In the genomic region with DNA sequence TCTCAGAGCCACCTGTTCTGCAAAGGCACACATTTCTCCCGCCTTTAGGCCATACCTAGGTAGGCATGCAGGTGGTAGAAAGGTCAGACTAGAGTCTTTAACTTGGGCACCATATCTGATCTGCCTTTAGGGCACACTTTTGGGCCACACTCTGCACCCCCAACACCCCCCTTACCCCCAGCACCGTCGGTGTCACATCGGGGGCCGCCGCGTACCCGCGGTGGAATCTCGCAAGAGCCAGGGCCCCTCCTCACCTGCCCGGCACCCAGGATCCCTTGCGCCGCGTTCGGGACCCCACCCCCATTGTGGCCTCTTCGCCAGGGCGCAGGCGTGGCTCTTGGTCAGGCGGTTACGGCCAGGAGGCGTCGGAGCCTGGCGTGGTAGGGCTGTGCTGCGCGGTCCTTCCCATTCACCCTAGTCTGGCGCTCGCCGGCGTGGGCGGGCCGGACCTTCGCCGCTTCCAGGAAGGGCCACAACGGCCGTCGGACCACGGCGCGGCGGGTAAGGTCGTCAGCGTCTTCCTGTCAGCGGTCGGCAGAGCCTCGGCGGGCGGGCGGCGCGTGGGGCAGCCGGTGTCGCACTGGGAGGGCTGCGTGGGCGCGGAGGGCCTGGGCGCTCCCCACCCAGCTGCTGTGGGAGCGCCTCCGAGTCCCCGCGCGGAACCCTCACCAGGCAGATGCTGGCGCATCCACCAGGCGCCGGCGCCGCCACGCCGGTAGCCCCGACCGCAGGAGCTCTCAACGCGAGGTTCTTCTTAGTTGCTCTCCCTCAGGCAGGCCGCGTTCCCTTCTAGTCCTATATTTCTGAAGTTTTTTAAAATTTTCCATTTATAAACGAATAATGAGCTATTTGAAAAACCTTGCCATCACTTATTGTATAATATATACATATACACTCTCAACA, we compare ENCODE assay signal across 1 cellular context.
TF ChIP-seq lines count a peak whose summit lies in the region.

DNAH14 (plus strand) TSS at position 341 of the 903 bp plus-strand sequence. CDS start 23,028 bp downstream, outside the sequence.

TF ChIP-seq in K562, 482 proteins besides CTCF, POLR2A, EP300 and RAD21 (continued from another document and continues in another):
- TF ChIP-seq, protein P1, sequence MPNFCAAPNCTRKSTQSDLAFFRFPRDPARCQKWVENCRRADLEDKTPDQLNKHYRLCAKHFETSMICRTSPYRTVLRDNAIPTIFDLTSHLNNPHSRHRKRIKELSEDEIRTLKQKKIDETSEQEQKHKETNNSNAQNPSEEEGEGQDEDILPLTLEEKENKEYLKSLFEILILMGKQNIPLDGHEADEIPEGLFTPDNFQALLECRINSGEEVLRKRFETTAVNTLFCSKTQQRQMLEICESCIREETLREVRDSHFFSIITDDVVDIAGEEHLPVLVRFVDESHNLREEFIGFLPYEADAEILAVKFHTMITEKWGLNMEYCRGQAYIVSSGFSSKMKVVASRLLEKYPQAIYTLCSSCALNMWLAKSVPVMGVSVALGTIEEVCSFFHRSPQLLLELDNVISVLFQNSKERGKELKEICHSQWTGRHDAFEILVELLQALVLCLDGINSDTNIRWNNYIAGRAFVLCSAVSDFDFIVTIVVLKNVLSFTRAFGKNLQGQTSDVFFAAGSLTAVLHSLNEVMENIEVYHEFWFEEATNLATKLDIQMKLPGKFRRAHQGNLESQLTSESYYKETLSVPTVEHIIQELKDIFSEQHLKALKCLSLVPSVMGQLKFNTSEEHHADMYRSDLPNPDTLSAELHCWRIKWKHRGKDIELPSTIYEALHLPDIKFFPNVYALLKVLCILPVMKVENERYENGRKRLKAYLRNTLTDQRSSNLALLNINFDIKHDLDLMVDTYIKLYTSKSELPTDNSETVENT (CRISPR knock-in tag; IDR thresholded peaks at IDR 0.05), result peak; percentile 72
- TF ChIP-seq E2F3 (CRISPR knock-in tag; IDR thresholded peaks at IDR 0.05) (peak; percentile 60), ZEB2 (IDR thresholded peaks at IDR 0.05) (peak; percentile 89), HNRNPUL1 (IDR thresholded peaks at IDR 0.05; ENCODE audit: low read length) (no peak), ZNF354B (CRISPR knock-in tag; IDR thresholded peaks at IDR 0.05) (no peak), POLR2B (IDR thresholded peaks at IDR 0.05; ENCODE audit: low read depth, partially characterized antibody) (peak; percentile 87), SRF (CRISPR knock-in tag; IDR thresholded peaks at IDR 0.05) (no peak; a peak in 1 of 4 replicates), KLF16 (IDR thresholded peaks at IDR 0.05) (no peak), KAT8 (IDR thresholded peaks at IDR 0.05; ENCODE audit: low read depth) (no peak), MXI1 (IDR thresholded peaks at IDR 0.05; ENCODE audit: low read depth, low read length) (peak; percentile 21; the same call in 1 of the 2 replicates), ZNF282 (CRISPR knock-in tag; IDR thresholded peaks at IDR 0.05) (no peak; the same call in 1 of the 2 replicates), ZNF583 (CRISPR knock-in tag; IDR thresholded peaks at IDR 0.05) (peak; percentile 24; the same call in 1 of the 2 replicates), NCOA6 (IDR thresholded peaks at IDR 0.05) (peak; percentile 61; the same call in 1 of the 2 replicates), VEZF1 (CRISPR knock-in tag; IDR thresholded peaks at IDR 0.05) (peak; percentile 83), ZNF830 (CRISPR knock-in tag; IDR thresholded peaks at IDR 0.05) (peak; percentile 71; the same call in 1 of the 2 replicates), HMGXB4 (CRISPR knock-in tag; IDR thresholded peaks at IDR 0.05) (peak; percentile 95), KDM5B (IDR thresholded peaks at IDR 0.05; ENCODE audit: insufficient replicate concordance, low read depth, low read length) (peak; percentile 98), MTA2 (IDR thresholded peaks at IDR 0.05; ENCODE audit: low read depth) (0 out of 2 replicates have a peak, but pooled peaks have one; percentile 11), RNF2 (IDR thresholded peaks at IDR 0.05) (peak; percentile 93), ZC3H11A (IDR thresholded peaks at IDR 0.05; ENCODE audit: low read depth, low read length) (0 out of 2 replicates have a peak, but pooled peaks have one; percentile 24), ZNF121 (CRISPR knock-in tag; conservative IDR thresholded peaks at IDR 0.05) (peak; percentile 58; the same call in 1 of the 2 replicates), ZNF384 (IDR thresholded peaks at IDR 0.05; ENCODE audit: low read depth, low read length) (no peak)
- TF ChIP-seq, protein P2, sequence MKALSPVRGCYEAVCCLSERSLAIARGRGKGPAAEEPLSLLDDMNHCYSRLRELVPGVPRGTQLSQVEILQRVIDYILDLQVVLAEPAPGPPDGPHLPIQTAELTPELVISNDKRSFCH (CRISPR knock-in tag; IDR thresholded peaks at IDR 0.05), result no peak
- TF ChIP-seq, protein P2 (tag; IDR thresholded peaks at IDR 0.05), result 0 out of 2 replicates have a peak, but pooled peaks have one; percentile 57
- TF ChIP-seq, protein P3, sequence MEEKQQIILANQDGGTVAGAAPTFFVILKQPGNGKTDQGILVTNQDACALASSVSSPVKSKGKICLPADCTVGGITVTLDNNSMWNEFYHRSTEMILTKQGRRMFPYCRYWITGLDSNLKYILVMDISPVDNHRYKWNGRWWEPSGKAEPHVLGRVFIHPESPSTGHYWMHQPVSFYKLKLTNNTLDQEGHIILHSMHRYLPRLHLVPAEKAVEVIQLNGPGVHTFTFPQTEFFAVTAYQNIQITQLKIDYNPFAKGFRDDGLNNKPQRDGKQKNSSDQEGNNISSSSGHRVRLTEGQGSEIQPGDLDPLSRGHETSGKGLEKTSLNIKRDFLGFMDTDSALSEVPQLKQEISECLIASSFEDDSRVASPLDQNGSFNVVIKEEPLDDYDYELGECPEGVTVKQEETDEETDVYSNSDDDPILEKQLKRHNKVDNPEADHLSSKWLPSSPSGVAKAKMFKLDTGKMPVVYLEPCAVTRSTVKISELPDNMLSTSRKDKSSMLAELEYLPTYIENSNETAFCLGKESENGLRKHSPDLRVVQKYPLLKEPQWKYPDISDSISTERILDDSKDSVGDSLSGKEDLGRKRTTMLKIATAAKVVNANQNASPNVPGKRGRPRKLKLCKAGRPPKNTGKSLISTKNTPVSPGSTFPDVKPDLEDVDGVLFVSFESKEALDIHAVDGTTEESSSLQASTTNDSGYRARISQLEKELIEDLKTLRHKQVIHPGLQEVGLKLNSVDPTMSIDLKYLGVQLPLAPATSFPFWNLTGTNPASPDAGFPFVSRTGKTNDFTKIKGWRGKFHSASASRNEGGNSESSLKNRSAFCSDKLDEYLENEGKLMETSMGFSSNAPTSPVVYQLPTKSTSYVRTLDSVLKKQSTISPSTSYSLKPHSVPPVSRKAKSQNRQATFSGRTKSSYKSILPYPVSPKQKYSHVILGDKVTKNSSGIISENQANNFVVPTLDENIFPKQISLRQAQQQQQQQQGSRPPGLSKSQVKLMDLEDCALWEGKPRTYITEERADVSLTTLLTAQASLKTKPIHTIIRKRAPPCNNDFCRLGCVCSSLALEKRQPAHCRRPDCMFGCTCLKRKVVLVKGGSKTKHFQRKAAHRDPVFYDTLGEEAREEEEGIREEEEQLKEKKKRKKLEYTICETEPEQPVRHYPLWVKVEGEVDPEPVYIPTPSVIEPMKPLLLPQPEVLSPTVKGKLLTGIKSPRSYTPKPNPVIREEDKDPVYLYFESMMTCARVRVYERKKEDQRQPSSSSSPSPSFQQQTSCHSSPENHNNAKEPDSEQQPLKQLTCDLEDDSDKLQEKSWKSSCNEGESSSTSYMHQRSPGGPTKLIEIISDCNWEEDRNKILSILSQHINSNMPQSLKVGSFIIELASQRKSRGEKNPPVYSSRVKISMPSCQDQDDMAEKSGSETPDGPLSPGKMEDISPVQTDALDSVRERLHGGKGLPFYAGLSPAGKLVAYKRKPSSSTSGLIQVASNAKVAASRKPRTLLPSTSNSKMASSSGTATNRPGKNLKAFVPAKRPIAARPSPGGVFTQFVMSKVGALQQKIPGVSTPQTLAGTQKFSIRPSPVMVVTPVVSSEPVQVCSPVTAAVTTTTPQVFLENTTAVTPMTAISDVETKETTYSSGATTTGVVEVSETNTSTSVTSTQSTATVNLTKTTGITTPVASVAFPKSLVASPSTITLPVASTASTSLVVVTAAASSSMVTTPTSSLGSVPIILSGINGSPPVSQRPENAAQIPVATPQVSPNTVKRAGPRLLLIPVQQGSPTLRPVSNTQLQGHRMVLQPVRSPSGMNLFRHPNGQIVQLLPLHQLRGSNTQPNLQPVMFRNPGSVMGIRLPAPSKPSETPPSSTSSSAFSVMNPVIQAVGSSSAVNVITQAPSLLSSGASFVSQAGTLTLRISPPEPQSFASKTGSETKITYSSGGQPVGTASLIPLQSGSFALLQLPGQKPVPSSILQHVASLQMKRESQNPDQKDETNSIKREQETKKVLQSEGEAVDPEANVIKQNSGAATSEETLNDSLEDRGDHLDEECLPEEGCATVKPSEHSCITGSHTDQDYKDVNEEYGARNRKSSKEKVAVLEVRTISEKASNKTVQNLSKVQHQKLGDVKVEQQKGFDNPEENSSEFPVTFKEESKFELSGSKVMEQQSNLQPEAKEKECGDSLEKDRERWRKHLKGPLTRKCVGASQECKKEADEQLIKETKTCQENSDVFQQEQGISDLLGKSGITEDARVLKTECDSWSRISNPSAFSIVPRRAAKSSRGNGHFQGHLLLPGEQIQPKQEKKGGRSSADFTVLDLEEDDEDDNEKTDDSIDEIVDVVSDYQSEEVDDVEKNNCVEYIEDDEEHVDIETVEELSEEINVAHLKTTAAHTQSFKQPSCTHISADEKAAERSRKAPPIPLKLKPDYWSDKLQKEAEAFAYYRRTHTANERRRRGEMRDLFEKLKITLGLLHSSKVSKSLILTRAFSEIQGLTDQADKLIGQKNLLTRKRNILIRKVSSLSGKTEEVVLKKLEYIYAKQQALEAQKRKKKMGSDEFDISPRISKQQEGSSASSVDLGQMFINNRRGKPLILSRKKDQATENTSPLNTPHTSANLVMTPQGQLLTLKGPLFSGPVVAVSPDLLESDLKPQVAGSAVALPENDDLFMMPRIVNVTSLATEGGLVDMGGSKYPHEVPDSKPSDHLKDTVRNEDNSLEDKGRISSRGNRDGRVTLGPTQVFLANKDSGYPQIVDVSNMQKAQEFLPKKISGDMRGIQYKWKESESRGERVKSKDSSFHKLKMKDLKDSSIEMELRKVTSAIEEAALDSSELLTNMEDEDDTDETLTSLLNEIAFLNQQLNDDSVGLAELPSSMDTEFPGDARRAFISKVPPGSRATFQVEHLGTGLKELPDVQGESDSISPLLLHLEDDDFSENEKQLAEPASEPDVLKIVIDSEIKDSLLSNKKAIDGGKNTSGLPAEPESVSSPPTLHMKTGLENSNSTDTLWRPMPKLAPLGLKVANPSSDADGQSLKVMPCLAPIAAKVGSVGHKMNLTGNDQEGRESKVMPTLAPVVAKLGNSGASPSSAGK (IDR thresholded peaks at IDR 0.05), result peak; percentile 99
- TF ChIP-seq, protein P4, sequence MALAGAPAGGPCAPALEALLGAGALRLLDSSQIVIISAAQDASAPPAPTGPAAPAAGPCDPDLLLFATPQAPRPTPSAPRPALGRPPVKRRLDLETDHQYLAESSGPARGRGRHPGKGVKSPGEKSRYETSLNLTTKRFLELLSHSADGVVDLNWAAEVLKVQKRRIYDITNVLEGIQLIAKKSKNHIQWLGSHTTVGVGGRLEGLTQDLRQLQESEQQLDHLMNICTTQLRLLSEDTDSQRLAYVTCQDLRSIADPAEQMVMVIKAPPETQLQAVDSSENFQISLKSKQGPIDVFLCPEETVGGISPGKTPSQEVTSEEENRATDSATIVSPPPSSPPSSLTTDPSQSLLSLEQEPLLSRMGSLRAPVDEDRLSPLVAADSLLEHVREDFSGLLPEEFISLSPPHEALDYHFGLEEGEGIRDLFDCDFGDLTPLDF (CRISPR knock-in tag; IDR thresholded peaks at IDR 0.05), result peak; percentile 92
- TF ChIP-seq, protein P5, sequence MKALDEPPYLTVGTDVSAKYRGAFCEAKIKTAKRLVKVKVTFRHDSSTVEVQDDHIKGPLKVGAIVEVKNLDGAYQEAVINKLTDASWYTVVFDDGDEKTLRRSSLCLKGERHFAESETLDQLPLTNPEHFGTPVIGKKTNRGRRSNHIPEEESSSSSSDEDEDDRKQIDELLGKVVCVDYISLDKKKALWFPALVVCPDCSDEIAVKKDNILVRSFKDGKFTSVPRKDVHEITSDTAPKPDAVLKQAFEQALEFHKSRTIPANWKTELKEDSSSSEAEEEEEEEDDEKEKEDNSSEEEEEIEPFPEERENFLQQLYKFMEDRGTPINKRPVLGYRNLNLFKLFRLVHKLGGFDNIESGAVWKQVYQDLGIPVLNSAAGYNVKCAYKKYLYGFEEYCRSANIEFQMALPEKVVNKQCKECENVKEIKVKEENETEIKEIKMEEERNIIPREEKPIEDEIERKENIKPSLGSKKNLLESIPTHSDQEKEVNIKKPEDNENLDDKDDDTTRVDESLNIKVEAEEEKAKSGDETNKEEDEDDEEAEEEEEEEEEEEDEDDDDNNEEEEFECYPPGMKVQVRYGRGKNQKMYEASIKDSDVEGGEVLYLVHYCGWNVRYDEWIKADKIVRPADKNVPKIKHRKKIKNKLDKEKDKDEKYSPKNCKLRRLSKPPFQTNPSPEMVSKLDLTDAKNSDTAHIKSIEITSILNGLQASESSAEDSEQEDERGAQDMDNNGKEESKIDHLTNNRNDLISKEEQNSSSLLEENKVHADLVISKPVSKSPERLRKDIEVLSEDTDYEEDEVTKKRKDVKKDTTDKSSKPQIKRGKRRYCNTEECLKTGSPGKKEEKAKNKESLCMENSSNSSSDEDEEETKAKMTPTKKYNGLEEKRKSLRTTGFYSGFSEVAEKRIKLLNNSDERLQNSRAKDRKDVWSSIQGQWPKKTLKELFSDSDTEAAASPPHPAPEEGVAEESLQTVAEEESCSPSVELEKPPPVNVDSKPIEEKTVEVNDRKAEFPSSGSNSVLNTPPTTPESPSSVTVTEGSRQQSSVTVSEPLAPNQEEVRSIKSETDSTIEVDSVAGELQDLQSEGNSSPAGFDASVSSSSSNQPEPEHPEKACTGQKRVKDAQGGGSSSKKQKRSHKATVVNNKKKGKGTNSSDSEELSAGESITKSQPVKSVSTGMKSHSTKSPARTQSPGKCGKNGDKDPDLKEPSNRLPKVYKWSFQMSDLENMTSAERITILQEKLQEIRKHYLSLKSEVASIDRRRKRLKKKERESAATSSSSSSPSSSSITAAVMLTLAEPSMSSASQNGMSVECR (CRISPR knock-in tag; IDR thresholded peaks at IDR 0.05), result peak; percentile 91
